Comparison of ENCODE assay signal across 22 cellular contexts in genomic region chr2:171441470-171441869, GRCh38. TPM values are rescaled to one million over a fixed set of nuclear protein-coding genes. Genes with fewer than 3 reads are reported as not detected.
DNase-seq lines count a peak whose midpoint lies in the region; ATAC-seq, FAIRE-seq and TF ChIP-seq lines count a peak whose summit lies in the region.
"Had no signal": no experiment of that assay in that cellular context is flagged by ENCODE, and none has a peak within 500 bp of the region (broad histone marks: within the 10 kb centered on the region; RNA-seq: fewer than 3 reads in every experiment).

No MANE protein-coding gene starts in this region.

- CTCF ChIA-PET in HepG2 (lab: Yijun Ruan, JAX; ENCODE audit: low intra/inter-chr PET ratio, low total read pairs), result no interaction called here
- CTCF ChIA-PET in WTC11 (lab: Charles Lee), result interaction anchor here (1.3 kb wide), 1 partner anchor 25 kb away, joined by 3 read pairs; no protein-coding TSS in a partner anchor
- CTCF ChIA-PET in H1 (lab: Charles Lee; ENCODE audit: partially characterized antibody), result interaction anchor here (0.7 to 1.2 kb wide), 3 partner anchors 88 to 349 kb away, joined by 3 read pairs; no protein-coding TSS in a partner anchor

- ATAC-seq in HepG2, result no peak
- no peak for ATAC-seq in right lobe of liver
- ATAC-seq in WTC11, result no peak
- ATAC-seq in SK-N-SH treated with all-trans-retinoic acid at 6 μM for 48 hours, result no peak
- ATAC-seq: CD8-positive, alpha-beta T cell; GM12878 had no signal

- H2BK20ac ChIP-seq in H1 (ENCODE audit: low read length), result no peak overlapping the region

- TF ChIP-seq CTCF in HepG2 (CRISPR knock-in tag; IDR thresholded peaks at IDR 0.05) (no peak), right lobe of liver (IDR thresholded peaks at IDR 0.05) (no peak), WTC11 (IDR thresholded peaks at IDR 0.05) (no peak), H1 (IDR thresholded peaks at IDR 0.05; ENCODE audit: control extremely low read depth in 1 of 3, insufficient read depth in 1 of 3, low read depth in 1 of 3, low read length in 3 of 3) (no peak)

- H3K4me3 Mint-ChIP-seq in WTC11, result no peak overlapping the region
- H3K4me3 Mint-ChIP-seq: B cell; CD4-positive, CD25-positive, alpha-beta regulatory T cell; CD8-positive, alpha-beta T cell; HFFc6 had no signal

- FAIRE-seq in HepG2 (lab: Jason Lieb, UNC) (no peak), H1 (lab: Jason Lieb, UNC) (no peak)
- FAIRE-seq: GM12878, GM19239, H54 had no signal

- H3K4me1 Mint-ChIP-seq in WTC11, result 0 out of 2 replicates have a peak, but pooled peaks cover 3% of the 10 kb centered on the region
- H3K4me1 Mint-ChIP-seq: B cell had no signal

- H3K9me3 ChIP-seq in HepG2 (ENCODE audit: low read length) (no peaks in the 10 kb centered on the region), right lobe of liver (no peaks in the 10 kb centered on the region), H1 (ENCODE audit: insufficient read depth in 2 of 2, low read depth in 1 of 2, low read length in 1 of 2) (no peaks in the 10 kb centered on the region; a peak in 1 of 4 replicates), MG63 (peaks cover 9% of the 10 kb centered on the region)
- H3K9me3 ChIP-seq: Caco-2, HAP-1 had no signal

- no peaks in the 10 kb centered on the region for H3K27me3 Mint-ChIP-seq in WTC11 (ENCODE audit: low read depth)
- H3K27me3 Mint-ChIP-seq: B cell; CD4-positive, CD25-positive, alpha-beta regulatory T cell had no signal

- H3K4ac ChIP-seq in H1 (replicated peaks; ENCODE audit: insufficient read length, low read depth, low read length), result no peak overlapping the region

- H3K9ac ChIP-seq in HepG2 (ENCODE audit: insufficient read depth, low read depth, low read length) (no peak overlapping the region), H1 (replicated peaks in 1 of 4; ENCODE audit: extremely low read depth in 1 of 4, low read depth in 3 of 4, low read length in 3 of 4) (no peak overlapping the region)
- H3K9ac ChIP-seq: BLaER1, GM23248 had no signal

- no peak overlapping the region for H3K27ac ChIP-seq in HepG2 (ENCODE audit: extremely low read length, insufficient read depth, low read length)
- no peak overlapping the region for H3K27ac ChIP-seq in right lobe of liver
- H3K27ac ChIP-seq in H1 (ENCODE audit: low read depth, low read length), result 0 out of 2 replicates have a peak overlapping the region, but pooled peaks have one; percentile 25
- H3K27ac ChIP-seq: BLaER1, C4-2B, GM23248 had no signal

- no peak overlapping the region for H4K8ac ChIP-seq in H1 (ENCODE audit: extremely low read depth, insufficient read depth, low read length)

- TF ChIP-seq EP300 in HepG2 (IDR thresholded peaks at IDR 0.05; ENCODE audit: low read depth in 2 of 2, low read length in 2 of 2) (no peak), HepG2 (CRISPR knock-in tag; IDR thresholded peaks at IDR 0.05; ENCODE audit: borderline replicate concordance) (no peak), H1 (IDR thresholded peaks at IDR 0.05; ENCODE audit: borderline replicate concordance in 1 of 2, low read depth in 2 of 2, low read length in 2 of 2) (no peak)

- no peak overlapping the region for H3K23ac ChIP-seq in H1 (ENCODE audit: insufficient read length)

- no peak overlapping the region; the same call in 1 of the 2 replicates for H2BK5ac ChIP-seq in H1 (ENCODE audit: low read depth, low read length)

- no peak overlapping the region for H3K4me3 ChIP-seq in HepG2 (replicated peaks in 1 of 3; ENCODE audit: insufficient read depth in 1 of 3, low read depth in 2 of 3, low read length in 3 of 3)
- H3K4me3 ChIP-seq in right lobe of liver, result no peak overlapping the region
- H3K4me3 ChIP-seq in H1 (ENCODE audit: extremely low read depth in 1 of 4, insufficient read depth in 2 of 4, low read depth in 3 of 4, low read length in 4 of 4), result no peak overlapping the region
- no peak overlapping the region for H3K4me3 ChIP-seq in MG63
- H3K4me3 ChIP-seq: BLaER1, GM12878, GM23248, HAP-1 had no signal

- in situ Hi-C loops in HepG2 (cut with HindIII; ENCODE audit: extremely low pct_ligation_motif_present, low pct_unique_long_range_greater_than_20kb), result no loop called here
- in situ Hi-C loops in G401 (cut with HindIII; ENCODE audit: low sequenced_read_pairs), result no loop called here

- H3K14ac ChIP-seq in H1 (ENCODE audit: insufficient read length), result no peak overlapping the region

- H4K20me1 ChIP-seq in HepG2 (ENCODE audit: insufficient read depth, low read length) (no peaks in the 10 kb centered on the region), H1 (replicated peaks in 1 of 2; ENCODE audit: control insufficient read depth in 1 of 2, insufficient read depth in 2 of 2, low read length in 2 of 2) (peaks cover 0 to 4% of the 10 kb centered on the region in 2 experiments)
- H4K20me1 ChIP-seq: BLaER1 had no signal

- H4K5ac ChIP-seq in H1 (ENCODE audit: insufficient read length, low read depth, low read length), result no peak overlapping the region

- no peak overlapping the region for H2BK15ac ChIP-seq in H1 (ENCODE audit: low read length)

- H2AFZ ChIP-seq in HepG2 (ENCODE audit: low read length) (no peak overlapping the region), H1 (ENCODE audit: low read length) (no peak overlapping the region)
- H2AFZ ChIP-seq: GM23248 had no signal

- H3K79me2 ChIP-seq in HepG2 (ENCODE audit: insufficient read depth, low read length) (peaks cover 26% of the 10 kb centered on the region), H1 (ENCODE audit: control insufficient read depth in 1 of 2, insufficient read depth in 2 of 2, low read length in 2 of 2) (peaks cover 0 to 30% of the 10 kb centered on the region in 2 experiments; a peak in 2 of 4 replicates)

- H4K91ac ChIP-seq in H1 (replicated peaks; ENCODE audit: insufficient read length, low read length), result no peak overlapping the region

- no peaks in the 10 kb centered on the region for H3K23me2 ChIP-seq in H1 (ENCODE audit: low read depth, low read length)

- peaks cover 24% of the 10 kb centered on the region; the same call in 1 of the 2 replicates for H3K4me1 ChIP-seq in HepG2 (ENCODE audit: insufficient read depth, low read length)
- no peaks in the 10 kb centered on the region for H3K4me1 ChIP-seq in right lobe of liver
- H3K4me1 ChIP-seq in H1 (replicated peaks in 1 of 4; ENCODE audit: control insufficient read depth in 3 of 4, insufficient read depth in 4 of 4, low read length in 3 of 4), result no peaks in the 10 kb centered on the region
- H3K4me1 ChIP-seq: BLaER1, Caco-2, HAP-1 had no signal

- H3K36me3 Mint-ChIP-seq in WTC11, result peaks cover 60% of the 10 kb centered on the region

- H3K79me1 ChIP-seq in H1 (ENCODE audit: low read depth, low read length), result peaks cover 3% of the 10 kb centered on the region; the same call in 1 of the 2 replicates

- POLR2A ChIA-PET in HepG2 (lab: Yijun Ruan, JAX) (no interaction called here), WTC11 (lab: Charles Lee) (no interaction called here), H1 (lab: Charles Lee; ENCODE audit: partially characterized antibody) (interaction anchor here (1.7 kb wide), 1 partner anchor 9 kb away, joined by 8 read pairs; no protein-coding TSS in a partner anchor)

- no peaks in the 10 kb centered on the region for H3K27me3 ChIP-seq in HepG2 (ENCODE audit: control insufficient read depth in 1 of 2, insufficient read depth in 2 of 2, low read length in 2 of 2)
- no peaks in the 10 kb centered on the region for H3K27me3 ChIP-seq in right lobe of liver
- no peaks in the 10 kb centered on the region for H3K27me3 ChIP-seq in H1 (replicated peaks in 1 of 4; ENCODE audit: control insufficient read depth in 3 of 4, extremely low read depth in 1 of 4, insufficient read depth in 3 of 4, low read length in 3 of 4)
- no peaks in the 10 kb centered on the region for H3K27me3 ChIP-seq in MG63
- H3K27me3 ChIP-seq: BLaER1 had no signal

- no peak overlapping the region for H3K4me2 ChIP-seq in HepG2 (ENCODE audit: low read depth, low read length)
- no peak overlapping the region for H3K4me2 ChIP-seq in H1 (ENCODE audit: insufficient read depth in 1 of 2, low read depth in 2 of 2, low read length in 2 of 2)
- H3K4me2 ChIP-seq: BLaER1 had no signal

- H3K18ac ChIP-seq in H1 (ENCODE audit: extremely low read depth, low read length), result no peak overlapping the region

- no peaks in the 10 kb centered on the region for H3K9me3 Mint-ChIP-seq in WTC11
- H3K9me3 Mint-ChIP-seq: CD4-positive, CD25-positive, alpha-beta regulatory T cell; CD8-positive, alpha-beta T cell had no signal

- no peak overlapping the region for H2BK120ac ChIP-seq in H1 (replicated peaks; ENCODE audit: low read depth, low read length)

- peak overlapping the region; percentile 22; the same call in 1 of the 2 replicates for H3K27ac Mint-ChIP-seq in WTC11
- H3K27ac Mint-ChIP-seq: B cell; CD4-positive, CD25-positive, alpha-beta regulatory T cell; CD8-positive, alpha-beta T cell; HFFc6 had no signal

- DNase-seq in HepG2 (ENCODE audit: low spot score), result no peak
- no peak for DNase-seq in right lobe of liver
- no peak for DNase-seq in WTC11 (ENCODE audit: low spot score)
- no peak for DNase-seq in H1 (ENCODE audit: low read depth in 1 of 2, low spot score in 2 of 2)
- no peak for DNase-seq in G401 (ENCODE audit: low spot score)
- DNase-seq in MG63, result no peak
- DNase-seq: Caco-2; CD4-positive, CD25-positive, alpha-beta regulatory T cell; CD8-positive, alpha-beta T cell; DMS153; DND-41; GDM1; GM23248; HFFc6 had no signal

- intact Hi-C loops in HepG2 (cut with micrococcal nuclease; ENCODE audit: unreplicated experiment) (no loop called here), right lobe of liver (cut with DNase I) (no loop called here)

- H3K56ac ChIP-seq in H1 (replicated peaks; ENCODE audit: insufficient read length, low read depth, low read length), result no peak overlapping the region

- TF ChIP-seq RAD21 in HepG2 (CRISPR knock-in tag; IDR thresholded peaks at IDR 0.05) (no peak), H1 (IDR thresholded peaks at IDR 0.05 in 1 of 2, conservative IDR thresholded peaks at IDR 0.05 in 1 of 2; ENCODE audit: low read depth in 2 of 2, low read length in 2 of 2) (no peak)

- H3K36me3 ChIP-seq in HepG2 (replicated peaks in 1 of 2; ENCODE audit: control insufficient read depth in 1 of 2, insufficient read depth in 2 of 2, low read length in 2 of 2) (peaks cover 13 to 79% of the 10 kb centered on the region in 2 experiments), right lobe of liver (peaks cover 0 to 32% (median 3%) of the 10 kb centered on the region in 4 donors), H1 (ENCODE audit: control insufficient read depth in 2 of 4, insufficient read depth in 4 of 4, low read length in 3 of 4) (peaks cover 11 to 80% (median 29%) of the 10 kb centered on the region in 4 experiments), MG63 (peaks cover 67% of the 10 kb centered on the region)

- no TSS peak for BruUV-seq in HepG2 (replicated peaks; lab: Mats Ljungman, UMichigan)

- no peak overlapping the region for H2BK12ac ChIP-seq in H1 (ENCODE audit: low read depth, low read length)

- TF ChIP-seq POLR2A in HepG2 (IDR thresholded peaks at IDR 0.05; ENCODE audit: insufficient read depth in 1 of 2, low read depth in 2 of 2, low read length in 2 of 2), result no peak
- TF ChIP-seq POLR2A in right lobe of liver (IDR thresholded peaks at IDR 0.05), result no peak
- TF ChIP-seq POLR2A in H1 (IDR thresholded peaks at IDR 0.05; ENCODE audit: control extremely low read depth in 1 of 2, low read depth in 2 of 2, low read length in 2 of 2), result no peak

- H2AK5ac ChIP-seq in H1 (ENCODE audit: low read depth, low read length), result no peak overlapping the region

RNA-seq across cellular contexts. Expression of gene DCAF17, which starts 7.4 kb away (rescaled TPM):
- 30.0 and 35.3 TPM in 2 replicates for total RNA-seq in HepG2 (2016; rRNA removed; fragmentation: Illumina TruSeq; extraction: Trizol)
- total RNA-seq in HepG2 (2016; cell fraction: cytosol; rRNA removed; fragmentation: Illumina TruSeq; extraction: Trizol; ENCODE audit: low read depth), result 26.5 and 32.7 TPM in 2 replicates
- 30.5 and 35.1 TPM in 2 replicates for total RNA-seq in HepG2 (2016; cell fraction: insoluble cytoplasmic fraction; rRNA removed; fragmentation: Illumina TruSeq; extraction: Trizol)
- 21.8 and 25.2 TPM in 2 replicates for total RNA-seq in HepG2 (2016; cell fraction: membrane; rRNA removed; fragmentation: Illumina TruSeq; extraction: Trizol)
- total RNA-seq in HepG2 (2016; cell fraction: nucleus; rRNA removed; fragmentation: Illumina TruSeq; extraction: Trizol), result 44.6 and 46.6 TPM in 2 replicates
- 13.7 and 13.8 TPM in 2 replicates for polyA plus RNA-seq in HepG2 (2011; rRNA removed)
- polyA plus RNA-seq in HepG2 (2011; cell fraction: cytosol; rRNA removed), result 5.4 and 7.3 TPM in 2 replicates
- 14.2 and 21.4 TPM in 2 replicates for polyA plus RNA-seq in HepG2 (2011; cell fraction: nucleus; rRNA removed)
- polyA plus RNA-seq in HepG2 (2012), result 12.1 and 13.8 TPM in 2 replicates
- 2.4 and 2.6 TPM in 2 replicates for polyA plus RNA-seq in HepG2 (2016; cell fraction: cytosol; fragmentation: Illumina TruSeq; extraction: Trizol; ENCODE audit: low read depth)
- 23.4 and 23.9 TPM in 2 replicates for polyA plus RNA-seq in HepG2 (2016; cell fraction: insoluble cytoplasmic fraction; fragmentation: Illumina TruSeq; extraction: Trizol; ENCODE audit: low read depth)
- polyA plus RNA-seq in HepG2 (2016; cell fraction: membrane; fragmentation: Illumina TruSeq; extraction: Trizol; ENCODE audit: low read depth), result 6.3 and 7.2 TPM in 2 replicates
- 43.8 and 46.2 TPM in 2 replicates for polyA plus RNA-seq in HepG2 (2016; cell fraction: nucleus; fragmentation: Illumina TruSeq; extraction: Trizol; ENCODE audit: insufficient read depth, low read depth)
- 5.9 and 15.8 TPM in 2 replicates for polyA minus RNA-seq in HepG2 (2011; rRNA and poly(A)+ RNA removed; ENCODE audit: low replicate concordance)
- polyA minus RNA-seq in HepG2 (2011; cell fraction: cytosol; rRNA and poly(A)+ RNA removed), result 14.3 and 20.7 TPM in 2 replicates
- polyA minus RNA-seq in HepG2 (2011; cell fraction: nucleus; rRNA and poly(A)+ RNA removed), result 64.5 and 78.1 TPM in 2 replicates
- 1 to 10 TPM; 5.5 to 8.1 (median 6.9) TPM for total RNA-seq in right lobe of liver
- total RNA-seq in WTC11 (2021), result 27.2 to 34.0 TPM (median 30.5 TPM) in 3 replicates
- total RNA-seq in H1 (2021; fragmentation: NEBNext Ultra II Directional; extraction: Animal tissue kit (Norgen Biotek cat#: 25700)), result 26.1 and 30.0 TPM in 2 replicates
- 7.9 and 10.7 TPM in 2 replicates for polyA plus RNA-seq in H1 (2011; rRNA removed)
- polyA plus RNA-seq in H1 (2011; cell fraction: cytosol; rRNA removed), result 14.3 TPM
- 9.4 TPM for polyA plus RNA-seq in H1 (2011; cell fraction: nucleus; rRNA removed)
- polyA plus RNA-seq in H1 (2012, experiment 1 of 2), result 10.0 to 20.1 TPM (median 11.9 TPM) in 4 replicates
- polyA plus RNA-seq in H1 (2012, experiment 2 of 2), result 1.1 TPM
- polyA plus RNA-seq in H1 (2013, experiment 1 of 2), result 16.5 TPM
- polyA plus RNA-seq in H1 (2013, experiment 2 of 2), result 14.3 TPM
- 30.2 and 35.6 TPM in 2 replicates for polyA minus RNA-seq in H1 (2011; rRNA and poly(A)+ RNA removed)
- polyA minus RNA-seq in H1 (2011; cell fraction: cytosol; rRNA and poly(A)+ RNA removed), result 21.9 TPM
- polyA minus RNA-seq in H1 (2011; cell fraction: nucleus; rRNA and poly(A)+ RNA removed), result 41.8 TPM
- total RNA-seq in G401 (2014; rRNA removed; shearing (Covaris generic)), result 13.9 and 14.0 TPM in 2 replicates
- total RNA-seq in MG63 (2014; rRNA removed; shearing (Covaris generic); ENCODE audit: low replicate concordance), result 13.8 and 29.8 TPM in 2 replicates

RNA-seq across cellular contexts. Expression of gene METTL8, which starts 7.7 kb away (rescaled TPM):
- total RNA-seq in HepG2 (2016; rRNA removed; fragmentation: Illumina TruSeq; extraction: Trizol) (68.2 and 89.8 TPM in 2 replicates), right lobe of liver (10 to 100 TPM in 2 of 6 experiments, 1 to 10 TPM in 4; 6.5 to 13.8 (median 9.5) TPM), WTC11 (2021) (47.8 to 59.1 TPM (median 53.4 TPM) in 3 replicates)
- 58.1 and 65.6 TPM in 2 replicates for total RNA-seq in HepG2 (2016; cell fraction: cytosol; rRNA removed; fragmentation: Illumina TruSeq; extraction: Trizol; ENCODE audit: low read depth)
- total RNA-seq in HepG2 (2016; cell fraction: insoluble cytoplasmic fraction; rRNA removed; fragmentation: Illumina TruSeq; extraction: Trizol), result 68.4 and 92.8 TPM in 2 replicates
- 43.4 and 53.8 TPM in 2 replicates for total RNA-seq in HepG2 (2016; cell fraction: membrane; rRNA removed; fragmentation: Illumina TruSeq; extraction: Trizol)
- 39.4 and 45.4 TPM in 2 replicates for total RNA-seq in HepG2 (2016; cell fraction: nucleus; rRNA removed; fragmentation: Illumina TruSeq; extraction: Trizol)
- polyA plus RNA-seq in HepG2 (2011; rRNA removed) (9.9 and 18.6 TPM in 2 replicates), H1 (2011; rRNA removed) (10.0 and 17.6 TPM in 2 replicates)
- 6.5 and 8.9 TPM in 2 replicates for polyA plus RNA-seq in HepG2 (2011; cell fraction: cytosol; rRNA removed)
- polyA plus RNA-seq in HepG2 (2011; cell fraction: nucleus; rRNA removed), result 7.2 and 8.0 TPM in 2 replicates
- 10.5 and 21.7 TPM in 2 replicates for polyA plus RNA-seq in HepG2 (2012)
- polyA plus RNA-seq in HepG2 (2016; cell fraction: cytosol; fragmentation: Illumina TruSeq; extraction: Trizol; ENCODE audit: low read depth), result 14.6 and 19.9 TPM in 2 replicates
- 57.8 and 61.8 TPM in 2 replicates for polyA plus RNA-seq in HepG2 (2016; cell fraction: insoluble cytoplasmic fraction; fragmentation: Illumina TruSeq; extraction: Trizol; ENCODE audit: low read depth)
- polyA plus RNA-seq in HepG2 (2016; cell fraction: membrane; fragmentation: Illumina TruSeq; extraction: Trizol; ENCODE audit: low read depth), result 29.4 and 30.5 TPM in 2 replicates
- polyA plus RNA-seq in HepG2 (2016; cell fraction: nucleus; fragmentation: Illumina TruSeq; extraction: Trizol; ENCODE audit: insufficient read depth, low read depth), result 50.6 and 52.1 TPM in 2 replicates
- 12.2 and 23.7 TPM in 2 replicates for polyA minus RNA-seq in HepG2 (2011; rRNA and poly(A)+ RNA removed; ENCODE audit: low replicate concordance)
- 16.2 and 17.8 TPM in 2 replicates for polyA minus RNA-seq in HepG2 (2011; cell fraction: cytosol; rRNA and poly(A)+ RNA removed)
- polyA minus RNA-seq in HepG2 (2011; cell fraction: nucleus; rRNA and poly(A)+ RNA removed), result 30.9 and 35.8 TPM in 2 replicates
- total RNA-seq in H1 (2021; fragmentation: NEBNext Ultra II Directional; extraction: Animal tissue kit (Norgen Biotek cat#: 25700)), result 72.9 and 79.7 TPM in 2 replicates
- 25.2 TPM for polyA plus RNA-seq in H1 (2011; cell fraction: cytosol; rRNA removed)
- 8.3 TPM for polyA plus RNA-seq in H1 (2011; cell fraction: nucleus; rRNA removed)
- 21.2 to 50.0 TPM (median 27.4 TPM) in 4 replicates for polyA plus RNA-seq in H1 (2012, experiment 1 of 2)
- 5.7 TPM for polyA plus RNA-seq in H1 (2012, experiment 2 of 2)
- 38.2 TPM for polyA plus RNA-seq in H1 (2013, experiment 1 of 2)
- 40.1 TPM for polyA plus RNA-seq in H1 (2013, experiment 2 of 2)
- 25.7 and 30.1 TPM in 2 replicates for polyA minus RNA-seq in H1 (2011; rRNA and poly(A)+ RNA removed)
- polyA minus RNA-seq in H1 (2011; cell fraction: cytosol; rRNA and poly(A)+ RNA removed), result 18.0 TPM
- 38.3 TPM for polyA minus RNA-seq in H1 (2011; cell fraction: nucleus; rRNA and poly(A)+ RNA removed)
- 58.3 and 86.2 TPM in 2 replicates for total RNA-seq in G401 (2014; rRNA removed; shearing (Covaris generic))
- 31.5 and 72.9 TPM in 2 replicates for total RNA-seq in MG63 (2014; rRNA removed; shearing (Covaris generic); ENCODE audit: low replicate concordance)

Comparison
In these comparisons a context has a peak if more than half of its experiments do, and no peak if none do; other contexts are left out.
1. Of the 50 proteins assayed by ChIP-seq in both HepG2 and WTC11: peak only in HepG2: none; only in WTC11: none; in both: PRDM15; in neither: 49.